Comparison of ENCODE assay signal across 29 cellular contexts in the genomic region with DNA sequence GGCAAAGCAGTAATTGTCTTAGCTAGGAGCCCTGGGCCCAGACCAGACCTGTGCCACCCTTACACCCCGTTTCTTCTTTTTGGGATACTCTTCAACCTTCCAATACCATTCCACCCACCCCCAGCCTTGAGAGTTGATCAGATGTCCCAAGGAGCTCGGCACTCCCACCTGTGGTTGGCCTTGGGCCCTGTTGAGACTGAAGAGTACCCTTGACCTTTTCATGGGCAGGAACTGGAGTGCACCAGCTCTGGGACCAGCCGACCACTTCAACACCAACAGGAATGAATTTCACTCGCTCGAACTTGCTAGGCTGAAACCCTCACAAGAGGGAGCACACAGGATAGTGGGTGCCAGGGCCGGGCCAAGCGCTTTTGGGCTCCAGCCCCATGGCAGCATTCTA.
"Had no signal": no experiment of that assay in that cellular context is flagged by ENCODE, and none has a peak within 500 bp of the region (broad histone marks: within the 10 kb centered on the region; RNA-seq: fewer than 3 reads in every experiment).

No MANE protein-coding gene starts in this region.

- H3K27ac ChIP-seq: adrenal gland, ascending aorta, breast epithelium, cardiac muscle cell, colonic mucosa, dorsolateral prefrontal cortex, foreskin keratinocyte, gastroesophageal sphincter had no signal

- DNase-seq: activated CD4-positive, alpha-beta memory T cell treated with anti-CD3 and anti-CD28 coated beads, Interleukin-2, amount 10 ng/mL, durations not matched to agents 7 days and 5 days; activated CD4-positive, alpha-beta T cell treated with anti-CD3 and anti-CD28 coated beads for 36 hours; activated CD4-positive, alpha-beta T cell treated with anti-CD3 and anti-CD28 coated beads, Interleukin-2, amount 10 ng/mL, durations not matched to agents 24 days and 14 days; activated CD4-positive, alpha-beta T cell treated with anti-CD3 and anti-CD28 coated beads, Interleukin-2, amount 50 U/mL, for 4 hours; activated CD4-positive, CD25-positive, alpha-beta regulatory T cell; activated CD4-positive, CD25-positive, alpha-beta regulatory T cell treated with anti-CD3 and anti-CD28 coated beads, Interleukin-2, amount 50 U/mL, for 72 hours; activated CD8-positive, alpha-beta memory T cell treated with anti-CD3 and anti-CD28 coated beads, Interleukin-2, amount 50 U/mL, for 48 hours; activated gamma-delta T cell; activated naive CD4-positive, alpha-beta T cell; activated naive CD4-positive, alpha-beta T cell treated with anti-CD3 and anti-CD28 coated beads, Interleukin-2, amount 10 ng/mL, durations not matched to agents 7 days and 5 days; activated T-cell treated with anti-CD3 and anti-CD28 coated beads for 4 hours; activated T-cell treated with anti-CD3 and anti-CD28 coated beads, Interleukin-2, amount 50 U/mL, for 24 hours; activated T-cell treated with anti-CD3 and anti-CD28 coated beads, Interleukin-2, amount 50 U/mL, for 72 hours; adrenal gland; central memory CD4-positive, alpha-beta T cell; cerebellar nuclear complex; colonic mucosa; dorsolateral prefrontal cortex; effector memory CD4-positive, alpha-beta T cell; endodermal cell; foreskin keratinocyte; T-helper 2 cell had no signal

- ATAC-seq: activated CD4-positive, alpha-beta T cell treated with anti-CD3 and anti-CD28 coated beads for 36 hours; activated naive CD4-positive, alpha-beta T cell treated with anti-CD3 and anti-CD28 coated beads, Interleukin-2, amount 50 U/mL, for 72 hours; activated T-cell treated with anti-CD3 and anti-CD28 coated beads, Interleukin-2, amount 50 U/mL, for 72 hours; esophagus mucosa; foreskin keratinocyte; gastroesophageal sphincter had no signal

- H3K27me3 ChIP-seq: adrenal gland, ascending aorta, breast epithelium, cardiac muscle cell, colonic mucosa, dorsolateral prefrontal cortex, gastroesophageal sphincter had no signal

- H3K9me3 ChIP-seq: adrenal gland, ascending aorta, breast epithelium, colonic mucosa had no signal

- H3K4me1 Mint-ChIP-seq: activated CD4-positive, alpha-beta memory T cell treated with anti-CD3 and anti-CD28 coated beads, Interleukin-2, amount 10 ng/mL, durations not matched to agents 7 days and 5 days; activated CD4-positive, alpha-beta T cell treated with anti-CD3 and anti-CD28 coated beads for 36 hours; activated CD4-positive, alpha-beta T cell treated with anti-CD3 and anti-CD28 coated beads, Interleukin-2, amount 10 ng/mL, durations not matched to agents 24 days and 14 days; activated naive CD4-positive, alpha-beta T cell treated with anti-CD3 and anti-CD28 coated beads, Interleukin-2, amount 10 ng/mL, durations not matched to agents 7 days and 5 days; brain; endodermal cell had no signal

- H3K27ac Mint-ChIP-seq: activated CD4-positive, alpha-beta memory T cell treated with anti-CD3 and anti-CD28 coated beads, Interleukin-2, amount 10 ng/mL, durations not matched to agents 7 days and 5 days; activated CD4-positive, alpha-beta T cell treated with anti-CD3 and anti-CD28 coated beads for 36 hours; activated CD4-positive, alpha-beta T cell treated with anti-CD3 and anti-CD28 coated beads, Interleukin-2, amount 10 ng/mL, durations not matched to agents 24 days and 14 days; activated naive CD4-positive, alpha-beta T cell treated with anti-CD3 and anti-CD28 coated beads, Interleukin-2, amount 10 ng/mL, durations not matched to agents 7 days and 5 days; activated naive CD4-positive, alpha-beta T cell treated with anti-CD3 and anti-CD28 coated beads, Interleukin-2, amount 50 U/mL, for 72 hours; activated T-cell treated with anti-CD3 and anti-CD28 coated beads, Interleukin-2, amount 50 U/mL, for 24 hours; activated T-cell treated with anti-CD3 and anti-CD28 coated beads, Interleukin-2, amount 50 U/mL, for 72 hours; brain; endodermal cell had no signal

- H3K36me3 ChIP-seq: adrenal gland, ascending aorta, breast epithelium, cardiac muscle cell, colonic mucosa, gastroesophageal sphincter had no signal

- H3K36me3 Mint-ChIP-seq: activated naive CD4-positive, alpha-beta T cell treated with anti-CD3 and anti-CD28 coated beads, Interleukin-2, amount 10 ng/mL, durations not matched to agents 7 days and 5 days; activated naive CD4-positive, alpha-beta T cell treated with anti-CD3 and anti-CD28 coated beads, Interleukin-2, amount 50 U/mL, for 72 hours had no signal

- H3K9me3 Mint-ChIP-seq: activated CD4-positive, alpha-beta memory T cell treated with anti-CD3 and anti-CD28 coated beads, Interleukin-2, amount 10 ng/mL, durations not matched to agents 7 days and 5 days; activated CD4-positive, alpha-beta T cell treated with anti-CD3 and anti-CD28 coated beads, Interleukin-2, amount 10 ng/mL, durations not matched to agents 24 days and 14 days; activated naive CD4-positive, alpha-beta T cell treated with anti-CD3 and anti-CD28 coated beads, Interleukin-2, amount 10 ng/mL, durations not matched to agents 7 days and 5 days had no signal

- H3K4me3 Mint-ChIP-seq: activated CD4-positive, alpha-beta memory T cell treated with anti-CD3 and anti-CD28 coated beads, Interleukin-2, amount 10 ng/mL, durations not matched to agents 7 days and 5 days; activated CD4-positive, alpha-beta T cell treated with anti-CD3 and anti-CD28 coated beads for 36 hours; activated CD4-positive, alpha-beta T cell treated with anti-CD3 and anti-CD28 coated beads, Interleukin-2, amount 10 ng/mL, durations not matched to agents 24 days and 14 days; activated naive CD4-positive, alpha-beta T cell treated with anti-CD3 and anti-CD28 coated beads, Interleukin-2, amount 10 ng/mL, durations not matched to agents 7 days and 5 days; activated T-cell treated with anti-CD3 and anti-CD28 coated beads, Interleukin-2, amount 50 U/mL, for 24 hours; activated T-cell treated with anti-CD3 and anti-CD28 coated beads, Interleukin-2, amount 50 U/mL, for 72 hours; brain; endodermal cell had no signal

- H3K4me1 ChIP-seq: adrenal gland, breast epithelium, colonic mucosa, foreskin keratinocyte, gastroesophageal sphincter had no signal

- H3K4me3 ChIP-seq: adrenal gland, ascending aorta, breast epithelium, cardiac muscle cell, colonic mucosa, dorsolateral prefrontal cortex, gastroesophageal sphincter had no signal
